Comparison of ENCODE assay signal across 10 cellular contexts in the genomic region with DNA sequence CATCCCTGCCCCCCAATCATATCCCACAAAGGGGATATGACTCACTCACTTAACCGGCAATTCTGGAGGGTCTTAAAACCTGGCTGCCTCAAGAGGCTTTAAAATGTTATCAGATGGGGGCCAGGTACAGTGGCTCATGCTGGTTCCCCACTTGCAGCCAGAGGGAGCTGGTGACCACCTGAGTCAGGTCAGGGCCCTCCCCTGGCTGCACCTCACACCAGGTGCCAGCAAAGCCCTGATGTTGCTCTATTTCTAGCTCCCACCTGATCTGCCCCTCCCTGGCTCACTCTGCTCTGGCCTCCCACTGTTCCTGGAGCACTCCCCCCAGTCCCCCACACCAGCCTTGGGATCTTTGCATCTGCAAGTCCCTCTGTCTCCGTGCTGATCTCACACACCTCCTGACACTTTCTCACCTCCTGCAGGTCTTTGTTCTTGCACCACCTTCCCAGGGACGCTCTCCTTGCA. TPM values are rescaled to one million over a fixed set of nuclear protein-coding genes. Genes with fewer than 3 reads are reported as not detected.
DNase-seq lines count a peak whose midpoint lies in the region; ATAC-seq, FAIRE-seq and TF ChIP-seq lines count a peak whose summit lies in the region.
"Had no signal": no experiment of that assay in that cellular context is flagged by ENCODE, and none has a peak within 500 bp of the region (broad histone marks: within the 10 kb centered on the region; RNA-seq: fewer than 3 reads in every experiment).

No MANE protein-coding gene starts in this region.

- no peaks in the 10 kb centered on the region for H3K4me1 ChIP-seq in kidney (ENCODE audit: control insufficient read depth in 1 of 2, insufficient read depth in 1 of 2, low read depth in 1 of 2, low read length in 2 of 2)
- H3K4me1 ChIP-seq: uterus had no signal

- H3K27ac ChIP-seq in HL-60 (replicated peaks) (no peak overlapping the region), SU-DHL-6 (ENCODE audit: low read depth, low read length) (no peak overlapping the region), kidney (ENCODE audit: low read depth in 2 of 2, low read length in 2 of 2) (no peak overlapping the region)
- H3K27ac ChIP-seq: uterus had no signal

- TF ChIP-seq CTCF in HL-60 (IDR thresholded peaks at IDR 0.05; ENCODE audit: insufficient read depth, low read length) (peak; percentile 7), SU-DHL-6 (IDR thresholded peaks at IDR 0.05; ENCODE audit: insufficient read depth, low read length, poor library complexity, severe bottlenecking) (peak; percentile 53), kidney (IDR thresholded peaks at IDR 0.05; ENCODE audit: borderline replicate concordance, extremely low read depth, insufficient read depth) (peak; percentile 25)

- H2AFZ ChIP-seq in SU-DHL-6 (ENCODE audit: low read depth, low read length, severe bottlenecking): no peak overlapping the region

- FAIRE-seq in kidney (lab: Jason Lieb, UNC): no peak
- FAIRE-seq: astrocyte had no signal

- no peak overlapping the region for H3K4me2 ChIP-seq in SU-DHL-6 (ENCODE audit: low read depth, low read length, poor library complexity, severe bottlenecking)

- no peaks in the 10 kb centered on the region for H3K9me3 ChIP-seq in SU-DHL-6 (ENCODE audit: insufficient read depth, low read length)
- no peaks in the 10 kb centered on the region for H3K9me3 ChIP-seq in kidney (ENCODE audit: control insufficient read depth in 1 of 2, low read length in 2 of 2)
- H3K9me3 ChIP-seq: uterus had no signal

- DNase-seq in COLO668 (lab: John Stamatoyannopoulos, UW; ENCODE audit: unreplicated experiment) (peak; percentile 44), HL-60 (ENCODE audit: low read depth in 1 of 2, low spot score in 1 of 2) (no peak), kidney (no peak), dermis blood vessel endothelial cell (no peak), GF-D8 (lab: John Stamatoyannopoulos, UW) (no peak), NCI-H187 (lab: John Stamatoyannopoulos, UW) (no peak)
- DNase-seq: uterus had no signal

- no peaks in the 10 kb centered on the region for H3K36me3 ChIP-seq in SU-DHL-6 (ENCODE audit: low read length)
- H3K36me3 ChIP-seq in kidney (ENCODE audit: control insufficient read depth in 1 of 2, insufficient read depth in 2 of 2, low read length in 2 of 2): no peaks in the 10 kb centered on the region
- H3K36me3 ChIP-seq: uterus had no signal

- H3K9me2 ChIP-seq in SU-DHL-6 (replicated peaks; ENCODE audit: insufficient read depth, low read length): no peaks in the 10 kb centered on the region

- H3K27me3 ChIP-seq in HL-60 (ENCODE audit: insufficient read depth, poor library complexity, severe bottlenecking) (no peaks in the 10 kb centered on the region), SU-DHL-6 (ENCODE audit: low read length) (no peaks in the 10 kb centered on the region)
- H3K27me3 ChIP-seq: uterus had no signal

- ATAC-seq in HG02678 (IDR thresholded peaks at IDR 0.05; ENCODE audit: unreplicated experiment): no peak

- H3F3A ChIP-seq in SU-DHL-6 (ENCODE audit: insufficient read depth): no peaks in the 10 kb centered on the region

- H3K79me2 ChIP-seq in SU-DHL-6 (ENCODE audit: insufficient read depth, low read length): no peaks in the 10 kb centered on the region

- intact Hi-C loops in kidney (cut with DNase I): no loop called here

- H3K9ac ChIP-seq in SU-DHL-6 (ENCODE audit: low read length) (no peak overlapping the region), kidney (ENCODE audit: low read length in 2 of 2) (no peak overlapping the region)

- H3K4me3 ChIP-seq in HL-60 (replicated peaks; ENCODE audit: insufficient read depth, low read length): no peak overlapping the region
- no peak overlapping the region for H3K4me3 ChIP-seq in SU-DHL-6 (ENCODE audit: insufficient read depth, low read length, poor library complexity, severe bottlenecking)
- no peak overlapping the region for H3K4me3 ChIP-seq in kidney (ENCODE audit: low read length in 2 of 2)
- H3K4me3 ChIP-seq: uterus had no signal

- H4K20me1 ChIP-seq in SU-DHL-6 (ENCODE audit: low read depth, low read length): no peaks in the 10 kb centered on the region

RNA-seq across cellular contexts. Expression of gene HPN, which starts 14.2 kb away (rescaled TPM):
- total RNA-seq in kidney (134 TPM), dermis blood vessel endothelial cell (0.09 and 0.17 TPM in 2 replicates)
- polyA plus RNA-seq in kidney (ENCODE audit: insufficient read depth, low read depth, low replicate concordance): 331 TPM

RNA-seq across cellular contexts. Expression of gene SCN1B, which starts 25.5 kb away (rescaled TPM):
- total RNA-seq in kidney: 24.1 TPM
- polyA plus RNA-seq in kidney (ENCODE audit: insufficient read depth, low read depth, low replicate concordance): 9.6 TPM
- total RNA-seq in dermis blood vessel endothelial cell: 6.5 and 15.9 TPM in 2 replicates

RNA-seq across cellular contexts. Expression of gene GRAMD1A, which starts 55.6 kb away (rescaled TPM):
- total RNA-seq in kidney (87.3 TPM), dermis blood vessel endothelial cell (48.5 and 56.0 TPM in 2 replicates)
- 29.8 TPM for polyA plus RNA-seq in kidney (ENCODE audit: insufficient read depth, low read depth, low replicate concordance)

RNA-seq across cellular contexts. Expression of gene FXYD3, which starts 59.9 kb away (rescaled TPM):
- total RNA-seq in kidney: 33.7 TPM
- polyA plus RNA-seq in kidney (ENCODE audit: insufficient read depth, low read depth, low replicate concordance): 26.4 TPM
- total RNA-seq in dermis blood vessel endothelial cell: 0.68 TPM in 1 of 2 replicates, not detected in the other
- total RNA-seq: astrocyte had no signal

Comparison
In these comparisons a context has a peak if more than half of its experiments do, and no peak if none do; other contexts are left out.
1. RNA of gene HPN, which starts 14.2 kb away (total RNA-seq): 134 TPM in kidney (single experiment); 0.09 to 0.17 TPM in dermis blood vessel endothelial cell; every median in the first group is over 100 times any median in the second.
2. Peak in every context shown above with its lines, with median percentiles within 50 percentile points of each other: CTCF ChIP-seq.